21 cellular contexts compared by ENCODE assay signal in the genomic region with DNA sequence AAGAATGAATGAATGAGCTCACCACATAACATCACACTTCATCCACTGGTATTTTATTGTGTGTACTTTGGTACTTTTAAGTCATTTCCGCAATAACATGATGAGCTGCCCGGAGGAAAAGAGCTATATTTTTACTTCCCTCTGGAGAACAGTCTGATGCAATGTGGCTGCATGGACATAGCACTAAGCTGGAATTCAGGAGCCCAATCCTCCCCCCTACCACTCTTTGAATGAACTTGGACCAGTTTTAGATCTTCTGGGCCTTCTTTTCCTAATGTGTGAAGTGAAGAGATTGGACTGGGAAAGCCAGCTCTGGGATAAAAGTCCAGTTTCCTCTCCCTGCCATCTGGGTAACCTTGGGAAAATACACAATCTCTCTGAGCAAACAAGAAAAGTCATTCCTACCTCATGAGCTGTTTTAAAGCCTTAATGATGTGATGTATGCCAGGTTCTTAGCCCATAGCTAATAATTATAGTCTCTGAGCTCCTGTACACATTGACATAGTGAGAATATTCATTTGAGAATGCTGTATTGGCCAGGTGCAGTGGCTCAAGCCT.
A peak's percentile ranks its signal among the peaks of the same experiment; 100 is the strongest.
DNase-seq lines count a peak whose midpoint lies in the region; ATAC-seq and TF ChIP-seq lines count a peak whose summit lies in the region.
"Had no signal": no experiment of that assay in that cellular context is flagged by ENCODE, and none has a peak within 500 bp of the region (broad histone marks: within the 10 kb centered on the region; RNA-seq: fewer than 3 reads in every experiment).

No MANE protein-coding gene starts in this region.

- intact Hi-C loops in upper lobe of right lung (cut with DNase I), result no loop called here

- no peak for TF ChIP-seq CTCF in upper lobe of right lung (IDR thresholded peaks at IDR 0.05)
- no peak for TF ChIP-seq CTCF in nephron progenitor cell (IDR thresholded peaks at IDR 0.05)

- no peaks in the 10 kb centered on the region for H3K36me3 Mint-ChIP-seq in effector memory CD8-positive, alpha-beta T cell (ENCODE audit: insufficient read depth)
- no peaks in the 10 kb centered on the region for H3K36me3 Mint-ChIP-seq in nephron progenitor cell (ENCODE audit: low read depth)
- H3K36me3 Mint-ChIP-seq: activated naive CD4-positive, alpha-beta T cell treated with anti-CD3 and anti-CD28 coated beads, Interleukin-2, amount 50 U/mL, for 72 hours had no signal

- H3K79me2 ChIP-seq in Karpas-422 (ENCODE audit: low read length), result no peaks in the 10 kb centered on the region

- H4K20me1 ChIP-seq in Karpas-422 (ENCODE audit: insufficient read depth, low read depth, low read length), result no peaks in the 10 kb centered on the region
- H4K20me1 ChIP-seq: BLaER1 treated with 17β-estradiol and CSF1 and Interleukin-3, amounts not matched to agents 10 nM and 100 nM had no signal

- ATAC-seq in upper lobe of right lung, result peak; percentile 17
- no peak for ATAC-seq in effector memory CD8-positive, alpha-beta T cell (replicated peaks)
- ATAC-seq: activated CD8-positive, alpha-beta T cell treated with anti-CD3 and anti-CD28 coated beads for 36 hours; activated naive CD4-positive, alpha-beta T cell treated with anti-CD3 and anti-CD28 coated beads, Interleukin-2, amount 50 U/mL, for 72 hours; activated T-cell treated with anti-CD3 and anti-CD28 coated beads, Interleukin-2, amount 50 U/mL, for 72 hours; left cardiac atrium had no signal

- no peak overlapping the region for H2AFZ ChIP-seq in Karpas-422 (ENCODE audit: low read length)

- H3K4me3 ChIP-seq in Karpas-422 (ENCODE audit: low read length) (no peak overlapping the region), adipocyte (ENCODE audit: low read length) (no peak overlapping the region), upper lobe of right lung (no peak overlapping the region)
- H3K4me3 ChIP-seq: BLaER1 treated with 17β-estradiol and CSF1 and Interleukin-3, amounts not matched to agents 10 nM and 100 nM; esophagus muscularis mucosa; right lobe of liver had no signal

- H3K9me3 Mint-ChIP-seq in effector memory CD8-positive, alpha-beta T cell, result no peaks in the 10 kb centered on the region
- peaks cover 4% of the 10 kb centered on the region for H3K9me3 Mint-ChIP-seq in nephron progenitor cell
- H3K9me3 Mint-ChIP-seq: activated B cell treated with CpG ODN at 0.5 μM for 24 hours; activated CD8-positive, alpha-beta T cell treated with anti-CD3 and anti-CD28 coated beads for 36 hours; activated naive CD4-positive, alpha-beta T cell treated with anti-CD3 and anti-CD28 coated beads, Interleukin-2, amount 50 U/mL, for 72 hours; activated T-cell treated with anti-CD3 and anti-CD28 coated beads, Interleukin-2, amount 50 U/mL, for 72 hours; T-helper 1 cell treated with Interleukin-12 subunit alpha and Interleukin-12 subunit beta and Interleukin-4 antibody, amounts not matched to agents 30 μg/mL and 1 μg/mL, for 36 hours had no signal

- H3K4me1 Mint-ChIP-seq in effector memory CD8-positive, alpha-beta T cell (ENCODE audit: low read depth in 2 of 2), result no peaks in the 10 kb centered on the region
- H3K4me1 Mint-ChIP-seq in nephron progenitor cell, result no peaks in the 10 kb centered on the region
- H3K4me1 Mint-ChIP-seq: activated B cell treated with CpG ODN at 0.5 μM for 24 hours, H9 had no signal

- H3K27ac ChIP-seq in Karpas-422 (ENCODE audit: low read length) (no peak overlapping the region), upper lobe of right lung (no peak overlapping the region)
- H3K27ac ChIP-seq: BLaER1 treated with 17β-estradiol and CSF1 and Interleukin-3, amounts not matched to agents 10 nM and 100 nM; esophagus muscularis mucosa; right lobe of liver had no signal

- H3K27me3 ChIP-seq in Karpas-422 (ENCODE audit: low read length) (no peaks in the 10 kb centered on the region), adipocyte (replicated peaks; ENCODE audit: control insufficient read depth, insufficient read depth, low read length) (no peaks in the 10 kb centered on the region), upper lobe of right lung (no peaks in the 10 kb centered on the region)
- H3K27me3 ChIP-seq: BLaER1 treated with 17β-estradiol and CSF1 and Interleukin-3, amounts not matched to agents 10 nM and 100 nM; right lobe of liver had no signal

- H3K27ac Mint-ChIP-seq in effector memory CD8-positive, alpha-beta T cell, result no peak overlapping the region
- no peak overlapping the region for H3K27ac Mint-ChIP-seq in nephron progenitor cell
- H3K27ac Mint-ChIP-seq: activated B cell treated with CpG ODN at 0.5 μM for 24 hours; activated CD8-positive, alpha-beta T cell treated with anti-CD3 and anti-CD28 coated beads for 36 hours; activated naive CD4-positive, alpha-beta T cell treated with anti-CD3 and anti-CD28 coated beads, Interleukin-2, amount 50 U/mL, for 72 hours; activated T-cell treated with anti-CD3 and anti-CD28 coated beads, Interleukin-2, amount 50 U/mL, for 72 hours; H9; T-helper 1 cell treated with Interleukin-12 subunit alpha and Interleukin-12 subunit beta and Interleukin-4 antibody, amounts not matched to agents 30 μg/mL and 1 μg/mL, for 36 hours had no signal

- H3K9ac ChIP-seq in Karpas-422 (ENCODE audit: low read length) (no peak overlapping the region), adipocyte (ENCODE audit: low read length) (no peak overlapping the region)
- H3K9ac ChIP-seq: BLaER1 treated with 17β-estradiol and CSF1 and Interleukin-3, amounts not matched to agents 10 nM and 100 nM had no signal

- peaks cover 21% of the 10 kb centered on the region for H3K4me1 ChIP-seq in Karpas-422 (ENCODE audit: low read length)
- peaks cover 27% of the 10 kb centered on the region for H3K4me1 ChIP-seq in adipocyte (ENCODE audit: control insufficient read depth, insufficient read depth, low read length)
- no peaks in the 10 kb centered on the region for H3K4me1 ChIP-seq in upper lobe of right lung
- H3K4me1 ChIP-seq: BLaER1 treated with 17β-estradiol and CSF1 and Interleukin-3, amounts not matched to agents 10 nM and 100 nM; esophagus muscularis mucosa; right lobe of liver had no signal

- H3K27me3 Mint-ChIP-seq in effector memory CD8-positive, alpha-beta T cell, result peaks cover 21 to 50% of the 10 kb centered on the region in 2 donors
- H3K27me3 Mint-ChIP-seq in nephron progenitor cell (ENCODE audit: low read depth, poor library complexity), result peaks cover 9% of the 10 kb centered on the region

- H3K4me3 Mint-ChIP-seq in effector memory CD8-positive, alpha-beta T cell, result no peak overlapping the region
- H3K4me3 Mint-ChIP-seq in nephron progenitor cell, result no peak overlapping the region
- H3K4me3 Mint-ChIP-seq: activated B cell treated with CpG ODN at 0.5 μM for 24 hours; activated CD8-positive, alpha-beta T cell treated with anti-CD3 and anti-CD28 coated beads for 36 hours; activated T-cell treated with anti-CD3 and anti-CD28 coated beads, Interleukin-2, amount 50 U/mL, for 72 hours; H9; T-helper 1 cell treated with Interleukin-12 subunit alpha and Interleukin-12 subunit beta and Interleukin-4 antibody, amounts not matched to agents 30 μg/mL and 1 μg/mL, for 36 hours had no signal

- no peak for DNase-seq in Karpas-422
- peak; percentile 54 for DNase-seq in adipocyte (ENCODE audit: low read depth)
- peak; percentile 8 for DNase-seq in hepatic stellate cell (ENCODE audit: low spot score)
- no peak for DNase-seq in upper lobe of right lung
- no peak for DNase-seq in effector memory CD8-positive, alpha-beta T cell
- no peak for DNase-seq in nephron progenitor cell
- DNase-seq in HUDEP-2 (lab: John Stamatoyannopoulos, UW; ENCODE audit: unreplicated experiment in 76 of 76), result no peak
- DNase-seq: activated B cell treated with CpG ODN at 0.5 μM for 24 hours; activated CD8-positive, alpha-beta T cell treated with anti-CD3 and anti-CD28 coated beads for 36 hours; activated T-cell treated with anti-CD3 and anti-CD28 coated beads, Interleukin-2, amount 50 U/mL, for 72 hours; H9; Kasumi-1; left cardiac atrium; NCI-H1436; NCI-H345; right lobe of liver; SIG-M5 had no signal

- no peaks in the 10 kb centered on the region for H3K9me3 ChIP-seq in Karpas-422 (ENCODE audit: low read length)
- H3K9me3 ChIP-seq in adipocyte (ENCODE audit: control insufficient read depth, low read length), result no peaks in the 10 kb centered on the region
- H3K9me3 ChIP-seq in upper lobe of right lung, result no peaks in the 10 kb centered on the region
- H3K9me3 ChIP-seq: BLaER1 treated with 17β-estradiol and CSF1 and Interleukin-3, amounts not matched to agents 10 nM and 100 nM; esophagus muscularis mucosa; right lobe of liver had no signal

- no peaks in the 10 kb centered on the region for H3K36me3 ChIP-seq in Karpas-422 (ENCODE audit: insufficient read depth, low read length)
- H3K36me3 ChIP-seq in adipocyte (ENCODE audit: control insufficient read depth, insufficient read depth, low read length, severe bottlenecking), result no peaks in the 10 kb centered on the region
- no peaks in the 10 kb centered on the region for H3K36me3 ChIP-seq in upper lobe of right lung
- H3K36me3 ChIP-seq: BLaER1 treated with 17β-estradiol and CSF1 and Interleukin-3, amounts not matched to agents 10 nM and 100 nM; esophagus muscularis mucosa; right lobe of liver had no signal

- H3K4me2 ChIP-seq in Karpas-422 (ENCODE audit: low read depth, low read length, poor library complexity, severe bottlenecking), result peak overlapping the region; percentile 51
- H3K4me2 ChIP-seq: BLaER1 treated with 17β-estradiol and CSF1 and Interleukin-3, amounts not matched to agents 10 nM and 100 nM had no signal

- H3K9me2 ChIP-seq in Karpas-422 (replicated peaks; ENCODE audit: insufficient read depth, low read length), result no peaks in the 10 kb centered on the region

Comparison
In these comparisons a context has a peak if more than half of its experiments do, and no peak if none do; other contexts are left out.
1. DNase-seq: peak in adipocyte (single experiment) and hepatic stellate cell (single experiment); none in Karpas-422 (single experiment), upper lobe of right lung (single experiment), effector memory CD8-positive, alpha-beta T cell (0 of 3), nephron progenitor cell (single experiment) and HUDEP-2 (0 of 76).